ENCODE assay signal across 9 cellular contexts in genomic region chr22:41523464-41524221, GRCh38. TPM values are rescaled to one million over a fixed set of nuclear protein-coding genes. Genes with fewer than 3 reads are reported as not detected.
DNase-seq lines count a peak whose midpoint lies in the region; ATAC-seq and TF ChIP-seq lines count a peak whose summit lies in the region.
"Had no signal": no experiment of that assay in that cellular context is flagged by ENCODE, and none has a peak within 500 bp of the region (broad histone marks: within the 10 kb centered on the region; RNA-seq: fewer than 3 reads in every experiment).

No MANE protein-coding gene starts in this region.

- CTCF ChIA-PET in AG04450 (lab: Charles Lee) = interaction anchor here (0.8 to 1.6 kb wide), 3 partner anchors 44 to 121 kb away, joined by 3 to 8 read pairs (median 3); no protein-coding TSS in a partner anchor
- CTCF ChIA-PET in Panc1 (lab: Charles Lee) = no interaction called here
- CTCF ChIA-PET in PC-9 (lab: Charles Lee) = no interaction called here

- POLR2A ChIA-PET in AG04450 (lab: Yijun Ruan, JAX) = interaction anchor here (0.9 to 2.5 kb wide), 4 partner anchors 20 to 122 kb away, joined by 3 to 11 read pairs (median 4); partner anchors contain the start of gene TOB2
- POLR2A ChIA-PET in Panc1 (lab: Charles Lee) = no interaction called here
- POLR2A ChIA-PET in PC-9 (lab: Charles Lee; ENCODE audit: unreplicated experiment) = no interaction called here

- intact Hi-C loops in Panc1 (cut with micrococcal nuclease; ENCODE audit: unreplicated experiment) (no loop called here), esophagus squamous epithelium (cut with DNase I) (no loop called here), PC-9 (cut with micrococcal nuclease; ENCODE audit: unreplicated experiment) (no loop called here)

- in situ Hi-C loops in Panc1 (cut with HindIII; ENCODE audit: low pct_unique_long_range_greater_than_20kb, low sequenced_read_pairs) = no loop called here

- H3K4me3 Mint-ChIP-seq in neural crest cell = peak overlapping the region; percentile 62

- H3K9me3 ChIP-seq in AG04450 (ENCODE audit: control insufficient read depth, insufficient read depth, low read length) = no peaks in the 10 kb centered on the region; the same call in 1 of the 2 replicates
- no peaks in the 10 kb centered on the region for H3K9me3 ChIP-seq in Panc1 (ENCODE audit: control insufficient read depth, insufficient read depth, low read depth, low read length)
- H3K9me3 ChIP-seq in esophagus squamous epithelium = no peaks in the 10 kb centered on the region
- no peaks in the 10 kb centered on the region for H3K9me3 ChIP-seq in PC-9 (ENCODE audit: insufficient read depth, low read depth)

- no TSS peak for BruUV-seq in Panc1 (replicated peaks; lab: Mats Ljungman, UMichigan)
- no TSS peak for BruUV-seq in PC-9 (replicated peaks; lab: Mats Ljungman, UMichigan)

- 71 to 79% methylated on average over 8 to 9 of the region's 21 CpGs for WGBS in esophagus squamous epithelium, 2 donors

- peaks cover 6% of the 10 kb centered on the region for H3K36me3 Mint-ChIP-seq in neural crest cell (ENCODE audit: low read depth)

- peak overlapping the region; percentile 67 for H3K27ac Mint-ChIP-seq in neural crest cell (ENCODE audit: unreplicated experiment)

- ATAC-seq in Panc1 (0 out of 2 replicates have a peak, but pooled peaks have one; percentile 4), HG03097 (IDR thresholded peaks at IDR 0.05; ENCODE audit: low FRiP score, unreplicated experiment) (no peak), HG03280 (IDR thresholded peaks at IDR 0.05; ENCODE audit: unreplicated experiment) (no peak), GM18511 (IDR thresholded peaks at IDR 0.05; ENCODE audit: unreplicated experiment) (no peak)

- no peaks in the 10 kb centered on the region for H3K79me2 ChIP-seq in PC-9 (ENCODE audit: low read depth)

- H3K4me1 ChIP-seq in Panc1 (ENCODE audit: control insufficient read depth, insufficient read depth, low read length) = peaks cover 34% of the 10 kb centered on the region
- H3K4me1 ChIP-seq in esophagus squamous epithelium = peaks cover 14 to 46% (median 33%) of the 10 kb centered on the region in 3 donors
- no peaks in the 10 kb centered on the region for H3K4me1 ChIP-seq in PC-9 (replicated peaks; ENCODE audit: insufficient read depth)

- no peak for TF ChIP-seq POLR2A in esophagus squamous epithelium (IDR thresholded peaks at IDR 0.05)

- H3K27ac ChIP-seq in AG04450 (ENCODE audit: low read depth, low read length) = peak overlapping the region; percentile 98
- H3K27ac ChIP-seq in Panc1 (ENCODE audit: low read length) = peak overlapping the region; percentile 57
- peak overlapping the region; percentile 73 to 95 (median 88) for H3K27ac ChIP-seq in esophagus squamous epithelium
- H3K27ac ChIP-seq in PC-9 = no peak overlapping the region
- H3K27ac ChIP-seq: HL-60 had no signal

- H3K27me3 ChIP-seq in AG04450 (ENCODE audit: control insufficient read depth, insufficient read depth, low read length) (no peaks in the 10 kb centered on the region), Panc1 (ENCODE audit: control insufficient read depth, insufficient read depth, low read length) (no peaks in the 10 kb centered on the region), esophagus squamous epithelium (no peaks in the 10 kb centered on the region), PC-9 (ENCODE audit: insufficient read depth, low read depth) (no peaks in the 10 kb centered on the region)

- peaks cover 4% of the 10 kb centered on the region for H3K4me1 Mint-ChIP-seq in neural crest cell

- DNase-seq in AG04450 (ENCODE audit: low read depth, low spot score) (peak; percentile 71), Panc1 (ENCODE audit: low read depth, low spot score) (no peak), esophagus squamous epithelium (lab: John Stamatoyannopoulos, UW) (no peak), neural crest cell (ENCODE audit: low read depth, low spot score) (no peak), PC-9 (no peak)

- no peaks in the 10 kb centered on the region for H3K9me3 Mint-ChIP-seq in neural crest cell

- peaks cover 51% of the 10 kb centered on the region for H4K20me1 ChIP-seq in PC-9 (ENCODE audit: insufficient read depth)

- H3K4me3 ChIP-seq in AG04450 (ENCODE audit: low read depth, low read length) (no peak overlapping the region), Panc1 (ENCODE audit: low read depth in 2 of 2, low read length in 2 of 2) (no peak overlapping the region), esophagus squamous epithelium (no peak overlapping the region), PC-9 (no peak overlapping the region)

- peaks cover 5% of the 10 kb centered on the region for H3K27me3 Mint-ChIP-seq in neural crest cell (ENCODE audit: low read depth)

- H3F3A ChIP-seq in PC-9 (ENCODE audit: insufficient read depth, low read depth) = peaks cover 77% of the 10 kb centered on the region

- no peak overlapping the region for H3K4me2 ChIP-seq in PC-9

- H2AFZ ChIP-seq in PC-9 = no peak overlapping the region

- H3K36me3 ChIP-seq in Panc1 (ENCODE audit: control insufficient read depth, insufficient read depth, low read length) = no peaks in the 10 kb centered on the region; the same call in 1 of the 2 replicates
- H3K36me3 ChIP-seq in esophagus squamous epithelium = peaks cover 38 to 100% (median 39%) of the 10 kb centered on the region in 3 donors
- peaks cover 27% of the 10 kb centered on the region for H3K36me3 ChIP-seq in PC-9 (ENCODE audit: low read depth)

- no peaks in the 10 kb centered on the region for H3K9me2 ChIP-seq in PC-9 (ENCODE audit: insufficient read depth)

- TF ChIP-seq CTCF in AG04450 (IDR thresholded peaks at IDR 0.05; ENCODE audit: low read depth, low read length) (no peak), Panc1 (IDR thresholded peaks at IDR 0.05) (no peak), esophagus squamous epithelium (IDR thresholded peaks at IDR 0.05) (no peak), neural crest cell (conservative IDR thresholded peaks at IDR 0.05) (no peak), PC-9 (conservative IDR thresholded peaks at IDR 0.05) (no peak)

RNA-seq across cellular contexts. Expression of gene POLR3H, which starts 20.6 kb away (rescaled TPM):
- polyA plus RNA-seq in AG04450 (2011; rRNA removed) = 36.3 and 41.1 TPM in 2 replicates
- 26.7 and 28.1 TPM in 2 replicates for polyA minus RNA-seq in AG04450 (2011; rRNA and poly(A)+ RNA removed)
- 46.6 TPM for total RNA-seq in Panc1 (2021; ENCODE audit: unreplicated experiment)
- polyA plus RNA-seq in Panc1 (2012; ENCODE audit: insufficient read length) = 52.3 TPM
- total RNA-seq in esophagus squamous epithelium = 10 to 100 TPM; 13.7 to 23.3 (median 16.1) TPM
- 54.0 and 55.5 TPM in 2 replicates for total RNA-seq in neural crest cell
- 47.6 and 49.7 TPM in 2 replicates for total RNA-seq in PC-9 (2021)

RNA-seq across cellular contexts. Expression of gene CSDC2, which starts 37.2 kb away (rescaled TPM):
- polyA plus RNA-seq in AG04450 (2011; rRNA removed) = 12.4 and 21.2 TPM in 2 replicates
- 5.6 and 9.4 TPM in 2 replicates for polyA minus RNA-seq in AG04450 (2011; rRNA and poly(A)+ RNA removed)
- total RNA-seq in Panc1 (2021; ENCODE audit: unreplicated experiment) (1.5 TPM), esophagus squamous epithelium (1 to 10 TPM in 2 of 4 donors, under 1 TPM in 2; 0.19 to 2.7 (median 0.73) TPM), neural crest cell (0.75 and 0.98 TPM in 2 replicates), PC-9 (2021) (0.13 TPM in 1 of 2 replicates, not detected in the other)
- polyA plus RNA-seq in Panc1 (2012; ENCODE audit: insufficient read length) = 1.6 TPM

RNA-seq across cellular contexts. Expression of gene ACO2, which starts 54.7 kb away (rescaled TPM):
- polyA plus RNA-seq in AG04450 (2011; rRNA removed) = 32.2 and 44.4 TPM in 2 replicates
- 34.1 and 49.3 TPM in 2 replicates for polyA minus RNA-seq in AG04450 (2011; rRNA and poly(A)+ RNA removed)
- total RNA-seq in Panc1 (2021; ENCODE audit: unreplicated experiment) (71.5 TPM), esophagus squamous epithelium (10 to 100 TPM; 83.7 to 90.4 (median 87.0) TPM), neural crest cell (71.6 and 80.6 TPM in 2 replicates), PC-9 (2021) (76.7 and 80.0 TPM in 2 replicates)
- polyA plus RNA-seq in Panc1 (2012; ENCODE audit: insufficient read length) = 96.4 TPM

RNA-seq across cellular contexts. Expression of gene PHF5A, which starts 55.2 kb away (rescaled TPM):
- polyA plus RNA-seq in AG04450 (2011; rRNA removed) = 47.9 and 53.8 TPM in 2 replicates
- polyA minus RNA-seq in AG04450 (2011; rRNA and poly(A)+ RNA removed) = 24.9 and 32.2 TPM in 2 replicates
- total RNA-seq in Panc1 (2021; ENCODE audit: unreplicated experiment) (34.9 TPM), esophagus squamous epithelium (10 to 100 TPM; 21.5 to 47.3 (median 41.5) TPM), neural crest cell (81.8 and 88.9 TPM in 2 replicates), PC-9 (2021) (49.1 and 62.9 TPM in 2 replicates)
- polyA plus RNA-seq in Panc1 (2012; ENCODE audit: insufficient read length) = 30.7 TPM
